1 cellular context compared by ENCODE assay signal in the genomic region with DNA sequence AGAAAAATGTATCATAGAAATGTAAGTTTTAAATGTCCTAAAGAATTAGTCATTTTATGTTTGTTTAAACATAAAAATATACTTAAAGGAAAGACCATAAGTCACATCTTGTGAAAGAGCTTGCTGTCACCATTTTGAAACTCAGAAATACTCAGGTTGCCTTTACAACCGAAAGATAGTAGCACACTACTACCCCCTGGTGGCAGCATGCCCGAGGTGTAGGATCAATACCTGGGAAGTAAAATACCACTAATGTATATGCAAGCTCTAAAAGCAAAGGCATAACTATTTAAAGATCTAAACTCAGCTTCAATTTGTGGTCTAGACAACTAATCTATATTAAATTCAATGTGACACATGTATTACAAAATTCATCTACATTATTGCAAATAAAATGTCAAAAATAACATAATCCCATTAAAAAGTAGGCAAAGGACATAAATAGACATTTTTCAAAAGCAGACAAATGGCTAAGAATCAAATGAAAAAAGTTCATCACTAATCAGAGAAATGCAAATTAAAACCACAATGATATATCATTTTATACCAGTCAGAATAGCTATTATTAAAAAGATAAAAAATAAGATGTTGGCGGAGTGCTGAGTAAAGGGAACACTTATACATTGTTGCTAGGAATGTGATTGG.
TF ChIP-seq lines count a peak whose summit lies in the region.

No MANE protein-coding gene starts in this region.

TF ChIP-seq in HepG2, 621 proteins besides CTCF, POLR2A, EP300 and RAD21 (continued from another document and continues in another):
- no peak for TF ChIP-seq GZF1 (CRISPR knock-in tag; IDR thresholded peaks at IDR 0.05)
- TF ChIP-seq, protein P1, sequence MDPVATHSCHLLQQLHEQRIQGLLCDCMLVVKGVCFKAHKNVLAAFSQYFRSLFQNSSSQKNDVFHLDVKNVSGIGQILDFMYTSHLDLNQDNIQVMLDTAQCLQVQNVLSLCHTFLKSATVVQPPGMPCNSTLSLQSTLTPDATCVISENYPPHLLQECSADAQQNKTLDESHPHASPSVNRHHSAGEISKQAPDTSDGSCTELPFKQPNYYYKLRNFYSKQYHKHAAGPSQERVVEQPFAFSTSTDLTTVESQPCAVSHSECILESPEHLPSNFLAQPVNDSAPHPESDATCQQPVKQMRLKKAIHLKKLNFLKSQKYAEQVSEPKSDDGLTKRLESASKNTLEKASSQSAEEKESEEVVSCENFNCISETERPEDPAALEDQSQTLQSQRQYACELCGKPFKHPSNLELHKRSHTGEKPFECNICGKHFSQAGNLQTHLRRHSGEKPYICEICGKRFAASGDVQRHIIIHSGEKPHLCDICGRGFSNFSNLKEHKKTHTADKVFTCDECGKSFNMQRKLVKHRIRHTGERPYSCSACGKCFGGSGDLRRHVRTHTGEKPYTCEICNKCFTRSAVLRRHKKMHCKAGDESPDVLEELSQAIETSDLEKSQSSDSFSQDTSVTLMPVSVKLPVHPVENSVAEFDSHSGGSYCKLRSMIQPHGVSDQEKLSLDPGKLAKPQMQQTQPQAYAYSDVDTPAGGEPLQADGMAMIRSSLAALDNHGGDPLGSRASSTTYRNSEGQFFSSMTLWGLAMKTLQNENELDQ (CRISPR knock-in tag; IDR thresholded peaks at IDR 0.05; ENCODE audit: borderline replicate concordance) = no peak
- TF ChIP-seq, protein P2, sequence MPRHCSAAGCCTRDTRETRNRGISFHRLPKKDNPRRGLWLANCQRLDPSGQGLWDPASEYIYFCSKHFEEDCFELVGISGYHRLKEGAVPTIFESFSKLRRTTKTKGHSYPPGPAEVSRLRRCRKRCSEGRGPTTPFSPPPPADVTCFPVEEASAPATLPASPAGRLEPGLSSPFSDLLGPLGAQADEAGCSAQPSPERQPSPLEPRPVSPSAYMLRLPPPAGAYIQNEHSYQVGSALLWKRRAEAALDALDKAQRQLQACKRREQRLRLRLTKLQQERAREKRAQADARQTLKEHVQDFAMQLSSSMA (CRISPR knock-in tag; IDR thresholded peaks at IDR 0.05) = no peak
- no peak for TF ChIP-seq IRX3 (CRISPR knock-in tag; IDR thresholded peaks at IDR 0.05; ENCODE audit: borderline replicate concordance, low read depth)
- no peak for TF ChIP-seq ZNF788 (CRISPR knock-in tag; IDR thresholded peaks at IDR 0.05; ENCODE audit: borderline replicate concordance)
- TF ChIP-seq, protein P3, sequence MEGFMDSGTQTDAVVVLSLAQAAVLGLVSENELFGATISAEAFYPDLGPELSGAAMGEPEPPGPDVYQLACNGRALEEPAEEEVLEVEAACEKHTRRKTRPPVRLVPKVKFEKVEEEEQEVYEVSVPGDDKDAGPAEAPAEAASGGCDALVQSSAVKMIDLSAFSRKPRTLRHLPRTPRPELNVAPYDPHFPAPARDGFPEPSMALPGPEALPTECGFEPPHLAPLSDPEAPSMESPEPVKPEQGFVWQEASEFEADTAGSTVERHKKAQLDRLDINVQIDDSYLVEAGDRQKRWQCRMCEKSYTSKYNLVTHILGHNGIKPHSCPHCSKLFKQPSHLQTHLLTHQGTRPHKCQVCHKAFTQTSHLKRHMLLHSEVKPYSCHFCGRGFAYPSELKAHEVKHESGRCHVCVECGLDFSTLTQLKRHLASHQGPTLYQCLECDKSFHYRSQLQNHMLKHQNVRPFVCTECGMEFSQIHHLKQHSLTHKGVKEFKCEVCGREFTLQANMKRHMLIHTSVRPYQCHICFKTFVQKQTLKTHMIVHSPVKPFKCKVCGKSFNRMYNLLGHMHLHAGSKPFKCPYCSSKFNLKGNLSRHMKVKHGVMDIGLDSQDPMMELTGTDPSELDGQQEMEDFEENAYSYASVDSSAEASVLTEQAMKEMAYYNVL (CRISPR knock-in tag; IDR thresholded peaks at IDR 0.05; ENCODE audit: borderline replicate concordance) = no peak
- TF ChIP-seq, protein P4, sequence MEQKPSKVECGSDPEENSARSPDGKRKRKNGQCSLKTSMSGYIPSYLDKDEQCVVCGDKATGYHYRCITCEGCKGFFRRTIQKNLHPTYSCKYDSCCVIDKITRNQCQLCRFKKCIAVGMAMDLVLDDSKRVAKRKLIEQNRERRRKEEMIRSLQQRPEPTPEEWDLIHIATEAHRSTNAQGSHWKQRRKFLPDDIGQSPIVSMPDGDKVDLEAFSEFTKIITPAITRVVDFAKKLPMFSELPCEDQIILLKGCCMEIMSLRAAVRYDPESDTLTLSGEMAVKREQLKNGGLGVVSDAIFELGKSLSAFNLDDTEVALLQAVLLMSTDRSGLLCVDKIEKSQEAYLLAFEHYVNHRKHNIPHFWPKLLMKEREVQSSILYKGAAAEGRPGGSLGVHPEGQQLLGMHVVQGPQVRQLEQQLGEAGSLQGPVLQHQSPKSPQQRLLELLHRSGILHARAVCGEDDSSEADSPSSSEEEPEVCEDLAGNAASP (CRISPR knock-in tag; IDR thresholded peaks at IDR 0.05; ENCODE audit: borderline replicate concordance) = peak; percentile 34; the same call in 1 of the 2 replicates
- TF ChIP-seq MYNN (CRISPR knock-in tag; IDR thresholded peaks at IDR 0.05; ENCODE audit: low read depth) = no peak
- no peak for TF ChIP-seq NCOA1 (CRISPR knock-in tag; IDR thresholded peaks at IDR 0.05)
- no peak for TF ChIP-seq EZH2 (conservative IDR thresholded peaks at IDR 0.05; ENCODE audit: low read depth, low read length)
- TF ChIP-seq, protein P5, sequence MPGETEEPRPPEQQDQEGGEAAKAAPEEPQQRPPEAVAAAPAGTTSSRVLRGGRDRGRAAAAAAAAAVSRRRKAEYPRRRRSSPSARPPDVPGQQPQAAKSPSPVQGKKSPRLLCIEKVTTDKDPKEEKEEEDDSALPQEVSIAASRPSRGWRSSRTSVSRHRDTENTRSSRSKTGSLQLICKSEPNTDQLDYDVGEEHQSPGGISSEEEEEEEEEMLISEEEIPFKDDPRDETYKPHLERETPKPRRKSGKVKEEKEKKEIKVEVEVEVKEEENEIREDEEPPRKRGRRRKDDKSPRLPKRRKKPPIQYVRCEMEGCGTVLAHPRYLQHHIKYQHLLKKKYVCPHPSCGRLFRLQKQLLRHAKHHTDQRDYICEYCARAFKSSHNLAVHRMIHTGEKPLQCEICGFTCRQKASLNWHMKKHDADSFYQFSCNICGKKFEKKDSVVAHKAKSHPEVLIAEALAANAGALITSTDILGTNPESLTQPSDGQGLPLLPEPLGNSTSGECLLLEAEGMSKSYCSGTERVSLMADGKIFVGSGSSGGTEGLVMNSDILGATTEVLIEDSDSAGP (CRISPR knock-in tag; IDR thresholded peaks at IDR 0.05; ENCODE audit: borderline replicate concordance) = no peak
- no peak for TF ChIP-seq CCAR2 (optimal IDR thresholded peaks at IDR 0.05; ENCODE audit: low read depth, low read length)
- no peak for TF ChIP-seq ZNF550 (CRISPR knock-in tag; IDR thresholded peaks at IDR 0.05; ENCODE audit: borderline replicate concordance)
- TF ChIP-seq HOXD1 (CRISPR knock-in tag; IDR thresholded peaks at IDR 0.05) = no peak
- TF ChIP-seq CBX5 (CRISPR knock-in tag; IDR thresholded peaks at IDR 0.05; ENCODE audit: borderline replicate concordance) = no peak
- no peak for TF ChIP-seq CENPT (CRISPR knock-in tag; IDR thresholded peaks at IDR 0.05; ENCODE audit: low read depth)
- TF ChIP-seq SETDB1 (CRISPR knock-in tag; IDR thresholded peaks at IDR 0.05; ENCODE audit: borderline replicate concordance) = no peak
- no peak for TF ChIP-seq XBP1 (CRISPR knock-in tag; IDR thresholded peaks at IDR 0.05)
- TF ChIP-seq WIZ (CRISPR knock-in tag; IDR thresholded peaks at IDR 0.05) = no peak
- TF ChIP-seq ZNF329 (CRISPR knock-in tag; IDR thresholded peaks at IDR 0.05; ENCODE audit: low read depth) = no peak
- TF ChIP-seq, protein P6, sequence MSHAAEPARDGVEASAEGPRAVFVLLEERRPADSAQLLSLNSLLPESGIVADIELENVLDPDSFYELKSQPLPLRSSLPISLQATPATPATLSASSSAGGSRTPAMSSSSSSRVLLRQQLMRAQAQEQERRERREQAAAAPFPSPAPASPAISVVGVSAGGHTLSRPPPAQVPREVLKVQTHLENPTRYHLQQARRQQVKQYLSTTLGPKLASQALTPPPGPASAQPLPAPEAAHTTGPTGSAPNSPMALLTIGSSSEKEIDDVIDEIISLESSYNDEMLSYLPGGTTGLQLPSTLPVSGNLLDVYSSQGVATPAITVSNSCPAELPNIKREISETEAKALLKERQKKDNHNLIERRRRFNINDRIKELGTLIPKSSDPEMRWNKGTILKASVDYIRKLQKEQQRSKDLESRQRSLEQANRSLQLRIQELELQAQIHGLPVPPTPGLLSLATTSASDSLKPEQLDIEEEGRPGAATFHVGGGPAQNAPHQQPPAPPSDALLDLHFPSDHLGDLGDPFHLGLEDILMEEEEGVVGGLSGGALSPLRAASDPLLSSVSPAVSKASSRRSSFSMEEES (CRISPR knock-in tag; IDR thresholded peaks at IDR 0.05) = no peak
- no peak for TF ChIP-seq KLF11 (CRISPR knock-in tag; IDR thresholded peaks at IDR 0.05)
- no peak for TF ChIP-seq ZNF607 (CRISPR knock-in tag; IDR thresholded peaks at IDR 0.05; ENCODE audit: borderline replicate concordance)
- no peak for TF ChIP-seq MAFF (IDR thresholded peaks at IDR 0.05; ENCODE audit: low read depth, low read length)
- no peak; the same call in 1 of the 2 replicates for TF ChIP-seq BHLHE40 (IDR thresholded peaks at IDR 0.05; ENCODE audit: low read length)
- TF ChIP-seq SALL2 (CRISPR knock-in tag; IDR thresholded peaks at IDR 0.05) = no peak
- TF ChIP-seq, protein P7, sequence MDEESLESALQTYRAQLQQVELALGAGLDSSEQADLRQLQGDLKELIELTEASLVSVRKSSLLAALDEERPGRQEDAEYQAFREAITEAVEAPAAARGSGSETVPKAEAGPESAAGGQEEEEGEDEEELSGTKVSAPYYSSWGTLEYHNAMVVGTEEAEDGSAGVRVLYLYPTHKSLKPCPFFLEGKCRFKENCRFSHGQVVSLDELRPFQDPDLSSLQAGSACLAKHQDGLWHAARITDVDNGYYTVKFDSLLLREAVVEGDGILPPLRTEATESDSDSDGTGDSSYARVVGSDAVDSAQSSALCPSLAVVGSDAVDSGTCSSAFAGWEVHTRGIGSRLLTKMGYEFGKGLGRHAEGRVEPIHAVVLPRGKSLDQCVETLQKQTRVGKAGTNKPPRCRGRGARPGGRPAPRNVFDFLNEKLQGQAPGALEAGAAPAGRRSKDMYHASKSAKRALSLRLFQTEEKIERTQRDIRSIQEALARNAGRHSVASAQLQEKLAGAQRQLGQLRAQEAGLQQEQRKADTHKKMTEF (CRISPR knock-in tag; IDR thresholded peaks at IDR 0.05) = no peak
- peak; percentile 24; the same call in 1 of the 2 replicates for TF ChIP-seq CEBPB (IDR thresholded peaks at IDR 0.05; ENCODE audit: borderline replicate concordance, low read depth, low read length)
- no peak for TF ChIP-seq HMG20A (CRISPR knock-in tag; IDR thresholded peaks at IDR 0.05; ENCODE audit: borderline replicate concordance)
- no peak for TF ChIP-seq ZMYM2 (CRISPR knock-in tag; IDR thresholded peaks at IDR 0.05)
- no peak for TF ChIP-seq YEATS4 (CRISPR knock-in tag; IDR thresholded peaks at IDR 0.05; ENCODE audit: borderline replicate concordance)
- no peak for TF ChIP-seq ZFP1 (CRISPR knock-in tag; IDR thresholded peaks at IDR 0.05)
- no peak for TF ChIP-seq ZNF24 (IDR thresholded peaks at IDR 0.05)
- TF ChIP-seq ZBTB38 (CRISPR knock-in tag; IDR thresholded peaks at IDR 0.05) = no peak
- TF ChIP-seq KLF16 (CRISPR knock-in tag; IDR thresholded peaks at IDR 0.05) = peak in 1 of 2 experiments; percentile 53; a peak in 1 of 4 replicates
- TF ChIP-seq, protein P8, sequence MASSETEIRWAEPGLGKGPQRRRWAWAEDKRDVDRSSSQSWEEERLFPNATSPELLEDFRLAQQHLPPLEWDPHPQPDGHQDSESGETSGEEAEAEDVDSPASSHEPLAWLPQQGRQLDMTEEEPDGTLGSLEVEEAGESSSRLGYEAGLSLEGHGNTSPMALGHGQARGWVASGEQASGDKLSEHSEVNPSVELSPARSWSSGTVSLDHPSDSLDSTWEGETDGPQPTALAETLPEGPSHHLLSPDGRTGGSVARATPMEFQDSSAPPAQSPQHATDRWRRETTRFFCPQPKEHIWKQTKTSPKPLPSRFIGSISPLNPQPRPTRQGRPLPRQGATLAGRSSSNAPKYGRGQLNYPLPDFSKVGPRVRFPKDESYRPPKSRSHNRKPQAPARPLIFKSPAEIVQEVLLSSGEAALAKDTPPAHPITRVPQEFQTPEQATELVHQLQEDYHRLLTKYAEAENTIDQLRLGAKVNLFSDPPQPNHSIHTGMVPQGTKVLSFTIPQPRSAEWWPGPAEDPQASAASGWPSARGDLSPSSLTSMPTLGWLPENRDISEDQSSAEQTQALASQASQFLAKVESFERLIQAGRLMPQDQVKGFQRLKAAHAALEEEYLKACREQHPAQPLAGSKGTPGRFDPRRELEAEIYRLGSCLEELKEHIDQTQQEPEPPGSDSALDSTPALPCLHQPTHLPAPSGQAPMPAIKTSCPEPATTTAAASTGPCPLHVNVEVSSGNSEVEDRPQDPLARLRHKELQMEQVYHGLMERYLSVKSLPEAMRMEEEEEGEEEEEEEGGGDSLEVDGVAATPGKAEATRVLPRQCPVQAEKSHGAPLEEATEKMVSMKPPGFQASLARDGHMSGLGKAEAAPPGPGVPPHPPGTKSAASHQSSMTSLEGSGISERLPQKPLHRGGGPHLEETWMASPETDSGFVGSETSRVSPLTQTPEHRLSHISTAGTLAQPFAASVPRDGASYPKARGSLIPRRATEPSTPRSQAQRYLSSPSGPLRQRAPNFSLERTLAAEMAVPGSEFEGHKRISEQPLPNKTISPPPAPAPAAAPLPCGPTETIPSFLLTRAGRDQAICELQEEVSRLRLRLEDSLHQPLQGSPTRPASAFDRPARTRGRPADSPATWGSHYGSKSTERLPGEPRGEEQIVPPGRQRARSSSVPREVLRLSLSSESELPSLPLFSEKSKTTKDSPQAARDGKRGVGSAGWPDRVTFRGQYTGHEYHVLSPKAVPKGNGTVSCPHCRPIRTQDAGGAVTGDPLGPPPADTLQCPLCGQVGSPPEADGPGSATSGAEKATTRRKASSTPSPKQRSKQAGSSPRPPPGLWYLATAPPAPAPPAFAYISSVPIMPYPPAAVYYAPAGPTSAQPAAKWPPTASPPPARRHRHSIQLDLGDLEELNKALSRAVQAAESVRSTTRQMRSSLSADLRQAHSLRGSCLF (CRISPR knock-in tag; IDR thresholded peaks at IDR 0.05; ENCODE audit: borderline replicate concordance) = no peak
- TF ChIP-seq MXD4 (CRISPR knock-in tag; IDR thresholded peaks at IDR 0.05) = 0 out of 2 replicates have a peak, but pooled peaks have one; percentile 24
- TF ChIP-seq, protein P9, sequence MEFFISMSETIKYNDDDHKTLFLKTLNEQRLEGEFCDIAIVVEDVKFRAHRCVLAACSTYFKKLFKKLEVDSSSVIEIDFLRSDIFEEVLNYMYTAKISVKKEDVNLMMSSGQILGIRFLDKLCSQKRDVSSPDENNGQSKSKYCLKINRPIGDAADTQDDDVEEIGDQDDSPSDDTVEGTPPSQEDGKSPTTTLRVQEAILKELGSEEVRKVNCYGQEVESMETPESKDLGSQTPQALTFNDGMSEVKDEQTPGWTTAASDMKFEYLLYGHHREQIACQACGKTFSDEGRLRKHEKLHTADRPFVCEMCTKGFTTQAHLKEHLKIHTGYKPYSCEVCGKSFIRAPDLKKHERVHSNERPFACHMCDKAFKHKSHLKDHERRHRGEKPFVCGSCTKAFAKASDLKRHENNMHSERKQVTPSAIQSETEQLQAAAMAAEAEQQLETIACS (CRISPR knock-in tag; IDR thresholded peaks at IDR 0.05) = no peak
- TF ChIP-seq AGO1 (IDR thresholded peaks at IDR 0.05; ENCODE audit: low read depth, low read length, poor library complexity, severe bottlenecking) = no peak
